14 cellular contexts compared by ENCODE assay signal in the genomic region with DNA sequence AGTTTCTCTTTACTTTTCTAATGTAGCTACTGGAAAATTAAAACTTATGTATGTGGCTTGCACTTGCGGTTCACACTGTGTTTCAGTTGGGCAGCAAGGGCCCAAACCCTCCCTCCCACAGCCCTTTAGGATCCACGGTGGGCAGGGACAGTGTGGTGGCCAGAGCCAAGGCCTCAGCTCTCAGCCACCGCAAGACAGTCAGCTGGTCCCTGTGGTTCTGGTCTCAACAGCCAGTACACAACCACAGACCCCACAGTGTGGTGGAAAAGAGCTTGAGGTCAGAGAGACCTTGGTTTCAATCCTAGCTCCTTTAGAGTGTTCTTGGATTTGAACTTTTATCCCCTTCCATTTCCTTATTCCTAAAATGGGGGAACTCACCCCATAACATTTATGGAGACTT.
DNase-seq lines count a peak whose midpoint lies in the region; ATAC-seq and TF ChIP-seq lines count a peak whose summit lies in the region.
"Had no signal": no experiment of that assay in that cellular context is flagged by ENCODE, and none has a peak within 500 bp of the region (broad histone marks: within the 10 kb centered on the region; RNA-seq: fewer than 3 reads in every experiment).

No MANE protein-coding gene starts in this region.

- no peaks in the 10 kb centered on the region for H4K20me1 ChIP-seq in MM.1S (ENCODE audit: insufficient read depth, low read length)
- H4K20me1 ChIP-seq: BLaER1 treated with 17β-estradiol and CSF1 and Interleukin-3, amounts not matched to agents 10 nM and 100 nM had no signal

- TF ChIP-seq CTCF in MM.1S (IDR thresholded peaks at IDR 0.05; ENCODE audit: low read length): no peak
- no peak for TF ChIP-seq CTCF in NB4 (IDR thresholded peaks at IDR 0.05; ENCODE audit: low read depth, low read length)
- no peak for TF ChIP-seq CTCF in neutrophil (IDR thresholded peaks at IDR 0.05)

- no peak overlapping the region for H3K27ac Mint-ChIP-seq in activated T-helper 17 cell treated with anti-CD3 and anti-CD28 coated beads, Interleukin-2, amount 50 U/mL, for 72 hours
- H3K27ac Mint-ChIP-seq: B cell; CD4-positive, CD25-positive, alpha-beta regulatory T cell; CD8-positive, alpha-beta memory T cell; H9 had no signal

- no peak for TF ChIP-seq POLR2A in NB4 (IDR thresholded peaks at IDR 0.05; ENCODE audit: extremely low read depth, insufficient read length)

- H3K27ac ChIP-seq in MM.1S (ENCODE audit: low read length) (no peak overlapping the region), neutrophil (peak overlapping the region; percentile 83)
- H3K27ac ChIP-seq: BLaER1 treated with 17β-estradiol and CSF1 and Interleukin-3, amounts not matched to agents 10 nM and 100 nM had no signal

- no peaks in the 10 kb centered on the region for H3K79me2 ChIP-seq in MM.1S (ENCODE audit: low read length)

- H3K36me3 Mint-ChIP-seq in activated T-helper 17 cell treated with anti-CD3 and anti-CD28 coated beads, Interleukin-2, amount 50 U/mL, for 72 hours (ENCODE audit: low read depth): no peaks in the 10 kb centered on the region
- H3K36me3 Mint-ChIP-seq: CD4-positive, CD25-positive, alpha-beta regulatory T cell; CD8-positive, alpha-beta memory T cell had no signal

- H3K9me2 ChIP-seq in MM.1S (replicated peaks; ENCODE audit: insufficient read depth, low read length): no peaks in the 10 kb centered on the region

- H3K4me1 ChIP-seq in MM.1S (ENCODE audit: low read length) (peaks cover 43% of the 10 kb centered on the region), neutrophil (ENCODE audit: control insufficient read depth in 1 of 2, insufficient read depth in 1 of 2, low read depth in 1 of 2, low read length in 1 of 2) (peaks cover 66 to 74% of the 10 kb centered on the region in 2 experiments)

- no peak overlapping the region for H3K4me3 Mint-ChIP-seq in activated T-helper 17 cell treated with anti-CD3 and anti-CD28 coated beads, Interleukin-2, amount 50 U/mL, for 72 hours
- H3K4me3 Mint-ChIP-seq: B cell; CD4-positive, CD25-positive, alpha-beta regulatory T cell; CD8-positive, alpha-beta memory T cell; H9 had no signal

- DNase-seq in MM.1S: peak; percentile 36
- DNase-seq in NB4 (ENCODE audit: low read depth): peak; percentile 44
- peak; percentile 37 for DNase-seq in astrocyte of the hippocampus (ENCODE audit: low read depth, low spot score)
- no peak for DNase-seq in NCI-H2081 treated with DMSO at 0.1 percent for 48 hours (lab: John Stamatoyannopoulos, UW)
- DNase-seq in COLO829 (ENCODE audit: low spot score): no peak
- DNase-seq: Caco-2; CD4-positive, CD25-positive, alpha-beta regulatory T cell; CD8-positive, alpha-beta memory T cell; H9 had no signal

- no peaks in the 10 kb centered on the region for H3K9me3 ChIP-seq in MM.1S (replicated peaks; ENCODE audit: insufficient read depth, low read length)
- H3K9me3 ChIP-seq in neutrophil: no peaks in the 10 kb centered on the region
- H3K9me3 ChIP-seq: BLaER1 treated with 17β-estradiol and CSF1 and Interleukin-3, amounts not matched to agents 10 nM and 100 nM; Caco-2 had no signal

- H3F3A ChIP-seq in MM.1S (ENCODE audit: insufficient read depth, low read length): peaks cover 30% of the 10 kb centered on the region

- no peak overlapping the region for H3K9ac ChIP-seq in MM.1S (ENCODE audit: low read length)
- H3K9ac ChIP-seq: BLaER1 treated with 17β-estradiol and CSF1 and Interleukin-3, amounts not matched to agents 10 nM and 100 nM had no signal

- H3K36me3 ChIP-seq in MM.1S (replicated peaks; ENCODE audit: insufficient read depth, low read length) (no peaks in the 10 kb centered on the region), neutrophil (no peaks in the 10 kb centered on the region)
- H3K36me3 ChIP-seq: BLaER1 treated with 17β-estradiol and CSF1 and Interleukin-3, amounts not matched to agents 10 nM and 100 nM had no signal

- no peaks in the 10 kb centered on the region for H3K27me3 ChIP-seq in MM.1S (replicated peaks; ENCODE audit: insufficient read depth, low read length)
- no peaks in the 10 kb centered on the region for H3K27me3 ChIP-seq in neutrophil

- H3K4me1 Mint-ChIP-seq in activated T-helper 17 cell treated with anti-CD3 and anti-CD28 coated beads, Interleukin-2, amount 50 U/mL, for 72 hours: no peaks in the 10 kb centered on the region
- H3K4me1 Mint-ChIP-seq: CD8-positive, alpha-beta memory T cell had no signal

- no peak overlapping the region for H3K4me3 ChIP-seq in MM.1S (ENCODE audit: low read length)
- H3K4me3 ChIP-seq in NB4 (ENCODE audit: low read depth, low read length): no peak overlapping the region
- peak overlapping the region in 1 of 2 experiments; percentile 38 for H3K4me3 ChIP-seq in neutrophil (ENCODE audit: low read depth in 1 of 2, low read length in 1 of 2)
- H3K4me3 ChIP-seq: BLaER1 treated with 17β-estradiol and CSF1 and Interleukin-3, amounts not matched to agents 10 nM and 100 nM had no signal

- no peak overlapping the region for H2AFZ ChIP-seq in MM.1S (ENCODE audit: low read length)

- ATAC-seq in GM18873 (IDR thresholded peaks at IDR 0.05; ENCODE audit: low FRiP score, unreplicated experiment): no peak
- ATAC-seq in activated T-helper 17 cell treated with anti-CD3 and anti-CD28 coated beads, Interleukin-2, amount 50 U/mL, for 72 hours (replicated peaks): no peak

- no peak overlapping the region for H3K4me2 ChIP-seq in MM.1S (ENCODE audit: low read depth, low read length)

- H3K27me3 Mint-ChIP-seq in activated T-helper 17 cell treated with anti-CD3 and anti-CD28 coated beads, Interleukin-2, amount 50 U/mL, for 72 hours: peaks cover 40% of the 10 kb centered on the region

- no peaks in the 10 kb centered on the region for H3K9me3 Mint-ChIP-seq in activated T-helper 17 cell treated with anti-CD3 and anti-CD28 coated beads, Interleukin-2, amount 50 U/mL, for 72 hours
- H3K9me3 Mint-ChIP-seq: CD8-positive, alpha-beta memory T cell; H9 had no signal

Comparison
In these comparisons a context has a peak if more than half of its experiments do, and no peak if none do; other contexts are left out.
1. DNase-seq: peak in MM.1S (single experiment), NB4 (single experiment) and astrocyte of the hippocampus (single experiment); none in NCI-H2081 treated with DMSO at 0.1 percent for 48 hours (single experiment) and COLO829 (single experiment).